ENCODE assay signal across 18 cellular contexts in the genomic region with DNA sequence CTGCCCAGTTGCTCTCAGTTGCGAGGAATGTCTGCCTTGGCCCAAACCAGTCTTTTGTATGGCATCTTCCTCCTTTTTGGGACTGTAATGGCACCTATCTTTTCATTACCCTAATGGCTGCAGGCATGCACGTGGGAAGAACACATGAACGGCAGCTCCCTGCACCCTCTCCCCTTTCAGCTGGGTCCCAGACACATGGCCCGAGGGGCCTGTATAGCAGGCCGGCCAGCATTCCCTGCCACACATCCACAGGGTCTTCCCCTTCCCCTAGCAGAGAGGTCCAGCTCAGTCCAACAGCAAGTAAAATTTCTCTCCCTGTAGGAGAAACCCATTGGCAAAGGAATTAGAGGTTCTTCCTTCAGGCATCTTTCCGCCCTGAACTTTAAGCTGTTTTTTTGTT.
DNase-seq lines count a peak whose midpoint lies in the region; ATAC-seq and TF ChIP-seq lines count a peak whose summit lies in the region.
"Had no signal": no experiment of that assay in that cellular context is flagged by ENCODE, and none has a peak within 500 bp of the region (broad histone marks: within the 10 kb centered on the region; RNA-seq: fewer than 3 reads in every experiment).

No MANE protein-coding gene starts in this region.

- H3K4me2 ChIP-seq in mammary epithelial cell (ENCODE audit: insufficient read depth, low read depth, low read length) = no peak overlapping the region
- no peak overlapping the region for H3K4me2 ChIP-seq in OCI-LY3 (ENCODE audit: low read length)
- H3K4me2 ChIP-seq in smooth muscle cell = no peak overlapping the region
- H3K4me2 ChIP-seq: BLaER1 had no signal

- BruUV-seq in mammary epithelial cell (replicated peaks; lab: Mats Ljungman, UMichigan) = no TSS peak
- no TSS peak for BruUV-seq in MCF 10A (replicated peaks; lab: Mats Ljungman, UMichigan)

- H3K36me3 Mint-ChIP-seq in MCF 10A (ENCODE audit: insufficient read depth, unreplicated experiment) (peaks cover 5% of the 10 kb centered on the region), osteocyte (ENCODE audit: unreplicated experiment) (no peaks in the 10 kb centered on the region)
- H3K36me3 Mint-ChIP-seq: CD14-positive monocyte; CD4-positive, alpha-beta memory T cell; IgD-negative memory B cell had no signal

- no peak for ATAC-seq in GM18861 (IDR thresholded peaks at IDR 0.05; ENCODE audit: unreplicated experiment)
- ATAC-seq: HCT116 had no signal

- 66% methylated on average over 3 of the region's 6 CpGs for WGBS in mammary epithelial cell (ENCODE audit: low coverage, missing lambda C conversion rate)
- 78% methylated on average over 6 of the region's 6 CpGs for WGBS in smooth muscle cell (ENCODE audit: low lambda C conversion rate)

- H3K4me3 ChIP-seq in mammary epithelial cell (replicated peaks in 1 of 3; ENCODE audit: insufficient read depth in 1 of 3, low read depth in 2 of 3, low read length in 3 of 3) = no peak overlapping the region
- H3K4me3 ChIP-seq in OCI-LY3 (ENCODE audit: low read length) = no peak overlapping the region
- no peak overlapping the region for H3K4me3 ChIP-seq in smooth muscle cell
- H3K4me3 ChIP-seq: BLaER1, GM23248 had no signal

- POLR2A ChIA-PET in MCF 10A (lab: Yijun Ruan, JAX) = no interaction called here

- DNase-seq in mammary epithelial cell = no peak
- no peak for DNase-seq in MCF 10A (ENCODE audit: unreplicated experiment)
- no peak for DNase-seq in smooth muscle cell (lab: John Stamatoyannopoulos, UW; ENCODE audit: unreplicated experiment)
- DNase-seq in osteocyte (ENCODE audit: extremely low spot score, unreplicated experiment) = no peak
- no peak for DNase-seq in hippocampal formation (lab: John Stamatoyannopoulos, UW)
- DNase-seq: 8988T; CD4-positive, alpha-beta memory T cell; DMS53; DND-41; EL; GM23248; HFFc6 had no signal

- TF ChIP-seq CTCF in mammary epithelial cell (conservative IDR thresholded peaks at IDR 0.05 in 1 of 2, IDR thresholded peaks at IDR 0.05 in 1 of 2; ENCODE audit: extremely low read depth in 1 of 2, insufficient read depth in 1 of 2, low read depth in 1 of 2, low read length in 2 of 2) (no peak), MCF 10A (IDR thresholded peaks at IDR 0.05; ENCODE audit: unreplicated experiment) (no peak), OCI-LY3 (IDR thresholded peaks at IDR 0.05; ENCODE audit: low read depth, low read length) (no peak), smooth muscle cell (IDR thresholded peaks at IDR 0.05; ENCODE audit: borderline replicate concordance, insufficient read depth, poor library complexity, severe bottlenecking) (no peak), osteocyte (IDR thresholded peaks at IDR 0.05) (no peak)

- H3K9me3 Mint-ChIP-seq in MCF 10A (ENCODE audit: unreplicated experiment) (peaks cover 7% of the 10 kb centered on the region), osteocyte (ENCODE audit: unreplicated experiment) (no peaks in the 10 kb centered on the region)

- no peaks in the 10 kb centered on the region for H3F3A ChIP-seq in smooth muscle cell (ENCODE audit: low read depth)

- H3K27me3 Mint-ChIP-seq in MCF 10A (ENCODE audit: insufficient read depth, unreplicated experiment) = no peaks in the 10 kb centered on the region
- no peaks in the 10 kb centered on the region for H3K27me3 Mint-ChIP-seq in osteocyte (ENCODE audit: unreplicated experiment)
- H3K27me3 Mint-ChIP-seq: CD4-positive, alpha-beta memory T cell; IgD-negative memory B cell had no signal

- H3K79me2 ChIP-seq in mammary epithelial cell (ENCODE audit: insufficient read depth, low read length) (no peaks in the 10 kb centered on the region), OCI-LY3 (ENCODE audit: low read length) (no peaks in the 10 kb centered on the region), smooth muscle cell (ENCODE audit: low read depth) (no peaks in the 10 kb centered on the region)

- intact Hi-C loops in mammary epithelial cell (cut with micrococcal nuclease) = no loop called here
- intact Hi-C loops in MCF 10A (cut with micrococcal nuclease) = no loop called here

- dilution Hi-C loops in mammary epithelial cell (cut with HindIII; ENCODE audit: low sequenced_read_pairs) = no loop called here

- H3K4me1 ChIP-seq in mammary epithelial cell (ENCODE audit: insufficient read depth, low read length) = no peaks in the 10 kb centered on the region
- no peaks in the 10 kb centered on the region for H3K4me1 ChIP-seq in OCI-LY3 (ENCODE audit: low read length)
- H3K4me1 ChIP-seq in smooth muscle cell (ENCODE audit: low read depth) = no peaks in the 10 kb centered on the region
- H3K4me1 ChIP-seq: BLaER1 had no signal

- H3K9ac ChIP-seq in mammary epithelial cell (ENCODE audit: insufficient read depth, low read length) (no peak overlapping the region), OCI-LY3 (ENCODE audit: low read length) (no peak overlapping the region), smooth muscle cell (ENCODE audit: low read depth) (no peak overlapping the region)
- H3K9ac ChIP-seq: BLaER1, GM23248 had no signal

- no peaks in the 10 kb centered on the region for H3K27me3 ChIP-seq in mammary epithelial cell (ENCODE audit: insufficient read depth, low read length)
- no peaks in the 10 kb centered on the region for H3K27me3 ChIP-seq in OCI-LY3 (ENCODE audit: low read depth, low read length)
- H3K27me3 ChIP-seq in smooth muscle cell (ENCODE audit: low read depth) = no peaks in the 10 kb centered on the region
- H3K27me3 ChIP-seq: BLaER1 had no signal

- H3K27ac Mint-ChIP-seq in MCF 10A (ENCODE audit: low read depth, unreplicated experiment) (no peak overlapping the region), osteocyte (ENCODE audit: unreplicated experiment) (no peak overlapping the region)
- H3K27ac Mint-ChIP-seq: CD14-positive monocyte; CD4-positive, alpha-beta memory T cell; HFFc6; IgD-negative memory B cell had no signal

- H3K4me3 Mint-ChIP-seq in MCF 10A (ENCODE audit: unreplicated experiment) (no peak overlapping the region), osteocyte (ENCODE audit: unreplicated experiment) (no peak overlapping the region)
- H3K4me3 Mint-ChIP-seq: CD14-positive monocyte; CD4-positive, alpha-beta memory T cell; HFFc6; IgD-negative memory B cell had no signal

- no peaks in the 10 kb centered on the region for H3K36me3 ChIP-seq in mammary epithelial cell (ENCODE audit: insufficient read depth, low read length)
- H3K36me3 ChIP-seq in OCI-LY3 (replicated peaks; ENCODE audit: low read depth, low read length) = no peaks in the 10 kb centered on the region
- no peaks in the 10 kb centered on the region for H3K36me3 ChIP-seq in smooth muscle cell (ENCODE audit: low read depth)
- H3K36me3 ChIP-seq: BLaER1 had no signal

- H3K27ac ChIP-seq in mammary epithelial cell (ENCODE audit: insufficient read depth, low read depth, low read length) = no peak overlapping the region
- H3K27ac ChIP-seq in OCI-LY3 (ENCODE audit: low read length) = no peak overlapping the region
- no peak overlapping the region for H3K27ac ChIP-seq in smooth muscle cell (ENCODE audit: low read depth)
- H3K27ac ChIP-seq: BLaER1, GM23248 had no signal

- H4K20me1 ChIP-seq in mammary epithelial cell (ENCODE audit: insufficient read depth, low read length) = no peaks in the 10 kb centered on the region
- H4K20me1 ChIP-seq in OCI-LY3 (ENCODE audit: insufficient read depth, low read length) = no peaks in the 10 kb centered on the region
- no peaks in the 10 kb centered on the region for H4K20me1 ChIP-seq in smooth muscle cell (ENCODE audit: low read depth)
- H4K20me1 ChIP-seq: BLaER1 had no signal

- peak overlapping the region; percentile 26 for H2AFZ ChIP-seq in mammary epithelial cell (ENCODE audit: low read depth, low read length)
- H2AFZ ChIP-seq in OCI-LY3 (ENCODE audit: low read depth, low read length) = peak overlapping the region; percentile 28; the same call in 1 of the 2 replicates
- peak overlapping the region; percentile 3 for H2AFZ ChIP-seq in smooth muscle cell (ENCODE audit: low read depth)
- H2AFZ ChIP-seq: GM23248 had no signal

- CTCF ChIA-PET in mammary epithelial cell (lab: Charles Lee; ENCODE audit: low non-redundant PET) (no interaction called here), MCF 10A (lab: Yijun Ruan, JAX) (no interaction called here)

- H3K9me3 ChIP-seq in mammary epithelial cell (replicated peaks; ENCODE audit: insufficient read depth, low read length) = no peaks in the 10 kb centered on the region
- no peaks in the 10 kb centered on the region for H3K9me3 ChIP-seq in OCI-LY3 (ENCODE audit: insufficient read depth, low read length)
- no peaks in the 10 kb centered on the region for H3K9me3 ChIP-seq in smooth muscle cell (replicated peaks; ENCODE audit: low read depth)
- H3K9me3 ChIP-seq: BLaER1 had no signal

- H3K4me1 Mint-ChIP-seq in MCF 10A (ENCODE audit: insufficient read depth, unreplicated experiment) = no peaks in the 10 kb centered on the region
- H3K4me1 Mint-ChIP-seq in osteocyte (ENCODE audit: unreplicated experiment) = no peaks in the 10 kb centered on the region
- H3K4me1 Mint-ChIP-seq: CD14-positive monocyte; CD4-positive, alpha-beta memory T cell had no signal

- in situ Hi-C loops in mammary epithelial cell (cut with MboI; ENCODE audit: low sequenced_read_pairs in 2 of 2) = no loop called here
